1 cellular context compared by ENCODE assay signal in genomic region chr6:26538572-26538902, GRCh38.
TF ChIP-seq lines count a peak whose summit lies in the region.

No MANE protein-coding gene starts in this region.

TF ChIP-seq in SK-N-SH, 30 proteins besides CTCF, POLR2A, EP300 and RAD21 (continued from another document):
- TF ChIP-seq MXI1 (IDR thresholded peaks at IDR 0.05; ENCODE audit: low read depth, low read length): no peak; the same call in 1 of the 2 replicates
TF ChIP-seq in SK-N-SH: peak in this region for 0.
